In the genomic region with DNA sequence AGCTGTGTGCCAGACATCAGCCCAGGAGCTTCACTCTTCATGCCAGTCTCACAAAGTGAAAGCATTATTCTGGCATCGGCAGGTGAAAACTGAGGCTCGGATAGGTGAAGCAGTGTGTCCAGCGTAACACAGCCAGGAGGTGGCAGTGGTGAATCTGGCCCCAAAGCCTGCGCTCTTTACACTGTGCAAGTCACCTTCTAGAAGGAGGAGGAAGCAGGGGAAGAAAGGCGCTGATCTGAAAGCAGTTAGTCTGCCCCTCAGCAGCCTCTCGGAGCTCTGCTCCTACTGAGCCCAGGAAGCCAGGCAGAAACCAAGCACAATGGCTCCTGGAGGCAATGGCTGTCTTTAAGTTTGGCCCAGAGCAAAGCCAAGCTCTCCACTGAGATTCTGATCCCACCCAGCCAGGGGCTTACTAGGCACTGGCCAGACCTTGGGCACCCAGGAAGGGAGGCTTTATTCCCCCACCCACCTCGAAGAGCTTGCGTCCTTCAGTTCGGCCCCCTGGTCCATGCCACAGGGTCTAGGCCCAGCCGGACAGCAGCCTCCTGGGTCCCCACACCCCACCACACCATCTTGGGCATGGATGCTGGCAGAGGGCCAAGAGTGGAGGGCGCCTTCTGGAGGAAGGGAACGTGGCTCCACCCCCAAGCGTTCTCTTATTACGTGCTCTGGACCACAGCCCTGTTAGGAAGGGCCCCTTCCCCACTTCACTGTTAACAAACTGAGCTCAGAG, we compare ENCODE assay signal across 8 cellular contexts.
DNase-seq lines count a peak whose midpoint lies in the region; ATAC-seq and TF ChIP-seq lines count a peak whose summit lies in the region.

No MANE protein-coding gene starts in this region.

- H3K9me3 Mint-ChIP-seq in activated T-cell treated with anti-CD3 and anti-CD28 coated beads, Interleukin-2, amount 50 U/mL, for 72 hours = no peaks in the 10 kb centered on the region

- H3K4me1 ChIP-seq in aorta (ENCODE audit: control insufficient read depth in 1 of 2, insufficient read depth in 2 of 2, low read length in 2 of 2) = no peaks in the 10 kb centered on the region

- no peaks in the 10 kb centered on the region for H3K36me3 Mint-ChIP-seq in activated T-cell treated with anti-CD3 and anti-CD28 coated beads, Interleukin-2, amount 50 U/mL, for 72 hours (ENCODE audit: insufficient read depth in 2 of 2)

- ATAC-seq in activated T-cell treated with anti-CD3 and anti-CD28 coated beads, Interleukin-2, amount 50 U/mL, for 72 hours (replicated peaks in 1 of 2) = peak; percentile 58 to 74
- ATAC-seq in GM21786 (IDR thresholded peaks at IDR 0.05; ENCODE audit: unreplicated experiment) = peak; percentile 80
- no peak for ATAC-seq in aorta (ENCODE audit: low FRiP score)
- no peak for ATAC-seq in GM18505 (IDR thresholded peaks at IDR 0.05; ENCODE audit: unreplicated experiment)

- no peak overlapping the region for H3K27ac ChIP-seq in aorta (ENCODE audit: low read depth in 1 of 2, low read length in 2 of 2)

- no peak overlapping the region for H3K4me3 Mint-ChIP-seq in activated T-cell treated with anti-CD3 and anti-CD28 coated beads, Interleukin-2, amount 50 U/mL, for 72 hours

- no peak for TF ChIP-seq POLR2A in GM18505 (IDR thresholded peaks at IDR 0.05; ENCODE audit: borderline replicate concordance, extremely low read depth, insufficient read depth, insufficient read length)

- no peaks in the 10 kb centered on the region for H3K36me3 ChIP-seq in aorta (ENCODE audit: control insufficient read depth in 1 of 2, insufficient read depth in 2 of 2, low read length in 1 of 2)

- H3K4me3 ChIP-seq in aorta (ENCODE audit: low read length in 2 of 2) = no peak overlapping the region

- H3K27me3 Mint-ChIP-seq in activated T-cell treated with anti-CD3 and anti-CD28 coated beads, Interleukin-2, amount 50 U/mL, for 72 hours (ENCODE audit: low read depth) = peaks cover 57% of the 10 kb centered on the region

- no peaks in the 10 kb centered on the region for H3K9me3 ChIP-seq in aorta (ENCODE audit: control insufficient read depth, low read length)

- intact Hi-C loops in aorta (cut with DNase I) = no loop called here

- 57 to 69% methylated on average over 14 of the region's 14 CpGs for WGBS in aorta, 2 donors

- peak; percentile 8 to 16 for DNase-seq in activated T-cell treated with anti-CD3 and anti-CD28 coated beads, Interleukin-2, amount 50 U/mL, for 72 hours
- DNase-seq in activated T-cell treated with anti-CD3 and anti-CD28 coated beads for 4 hours = no peak
- DNase-seq in NCI-H2029 treated with DMSO at 0.1 percent for 48 hours (lab: John Stamatoyannopoulos, UW) = peak; percentile 5
- peak; percentile 55 for DNase-seq in ecto neural progenitor cell (ENCODE audit: low spot score)
- peak; percentile 3 for DNase-seq in renal cortical epithelial cell (ENCODE audit: low read depth)
- DNase-seq in aorta = no peak

- H3K4me1 Mint-ChIP-seq in activated T-cell treated with anti-CD3 and anti-CD28 coated beads, Interleukin-2, amount 50 U/mL, for 72 hours (ENCODE audit: low read depth) = no peaks in the 10 kb centered on the region

- no peaks in the 10 kb centered on the region for H3K27me3 ChIP-seq in aorta (ENCODE audit: control insufficient read depth in 1 of 2, insufficient read depth in 2 of 2, low read length in 1 of 2)

- no peak overlapping the region for H3K27ac Mint-ChIP-seq in activated T-cell treated with anti-CD3 and anti-CD28 coated beads, Interleukin-2, amount 50 U/mL, for 72 hours

Comparison
In these comparisons a context has a peak if more than half of its experiments do, and no peak if none do; other contexts are left out.
1. DNase-seq: peak in activated T-cell treated with anti-CD3 and anti-CD28 coated beads, Interleukin-2, amount 50 U/mL, for 72 hours (2 of 2), NCI-H2029 treated with DMSO at 0.1 percent for 48 hours (single experiment), ecto neural progenitor cell (single experiment) and renal cortical epithelial cell (single experiment); none in activated T-cell treated with anti-CD3 and anti-CD28 coated beads for 4 hours (single experiment) and aorta (0 of 2).
2. ATAC-seq: peak in activated T-cell treated with anti-CD3 and anti-CD28 coated beads, Interleukin-2, amount 50 U/mL, for 72 hours (2 of 2) and GM21786 (single experiment); none in aorta (single experiment) and GM18505 (single experiment).